23 cellular contexts compared by ENCODE assay signal in genomic region chr11:124757320-124757719, GRCh38. TPM values are rescaled to one million over a fixed set of nuclear protein-coding genes. Genes with fewer than 3 reads are reported as not detected.
"Had no signal": no experiment of that assay in that cellular context is flagged by ENCODE, and none has a peak within 500 bp of the region (broad histone marks: within the 10 kb centered on the region; RNA-seq: fewer than 3 reads in every experiment).

No MANE protein-coding gene starts in this region.

- H3K4me3 Mint-ChIP-seq: natural killer cell, type B pancreatic cell had no signal

- ATAC-seq: esophagus mucosa, heart left ventricle, left colon, mucosa of descending colon, natural killer cell, pancreas, right cardiac atrium had no signal

- H3K9me3 ChIP-seq: heart left ventricle, mucosa of descending colon, pancreas, stomach, thoracic aorta, uterus had no signal

- H3K27ac Mint-ChIP-seq: natural killer cell, neural progenitor cell, progenitor cell of endocrine pancreas, type B pancreatic cell had no signal

- DNase-seq: dermis blood vessel endothelial cell; heart left ventricle; hippocampal formation; left colon; mucosa of descending colon; natural killer cell; nucleus accumbens; pancreas; right cardiac atrium; small intestine; stimulated activated CD4-positive, alpha-beta T cell treated with anti-CD3 and anti-CD28 coated beads, Interleukin-12 subunit alpha, Interleukin-12 subunit beta, amount 100 ng/mL, for 4 hours; stimulated activated naive CD4-positive, alpha-beta T cell; stomach; substantia nigra; uterus had no signal

- H3K27ac ChIP-seq: neural progenitor cell, pancreas, thoracic aorta, uterus had no signal

- H3K36me3 ChIP-seq: neural progenitor cell, pancreas, stomach, thoracic aorta, uterus had no signal

- H3K4me3 ChIP-seq: mucosa of descending colon, uterus had no signal

- H3K36me3 Mint-ChIP-seq: natural killer cell, neural progenitor cell, type B pancreatic cell had no signal

- H3K9me3 Mint-ChIP-seq: natural killer cell, neural progenitor cell, type B pancreatic cell had no signal

RNA-seq across cellular contexts. Expression of gene VSIG2, which starts 5.3 kb away (rescaled TPM):
- total RNA-seq: fibroblast of lung, frontal cortex, natural killer cell had no signal

RNA-seq across cellular contexts. Expression of gene NRGN, which starts 17.6 kb away (rescaled TPM):
- total RNA-seq: kidney epithelial cell had no signal
